ENCODE assay signal across 15 cellular contexts in the genomic region with DNA sequence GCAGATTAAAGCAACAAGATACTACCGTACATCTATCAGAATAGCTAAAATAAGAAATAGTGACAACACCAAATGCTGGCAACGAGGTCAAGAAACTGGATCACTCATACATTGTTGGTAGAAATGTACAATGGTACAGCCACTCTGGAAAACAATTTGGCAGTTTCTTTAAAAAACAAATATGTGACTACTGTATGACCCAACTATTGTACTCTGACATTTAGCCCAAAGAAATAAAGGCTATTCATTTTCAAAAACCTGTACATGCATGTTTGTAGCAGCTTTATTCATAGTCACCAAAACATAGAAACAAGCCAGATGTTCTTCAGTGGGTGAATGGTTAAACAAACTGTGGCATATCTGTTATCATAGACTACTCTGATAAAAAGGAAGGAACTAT. TPM values are rescaled to one million over a fixed set of nuclear protein-coding genes. Genes with fewer than 3 reads are reported as not detected.
DNase-seq lines count a peak whose midpoint lies in the region; ATAC-seq and TF ChIP-seq lines count a peak whose summit lies in the region.
"Had no signal": no experiment of that assay in that cellular context is flagged by ENCODE, and none has a peak within 500 bp of the region (broad histone marks: within the 10 kb centered on the region; RNA-seq: fewer than 3 reads in every experiment).

No MANE protein-coding gene starts in this region.

- H3K4me1 Mint-ChIP-seq in CD4-positive, alpha-beta T cell (ENCODE audit: low read depth), result peaks cover 53% of the 10 kb centered on the region
- peaks cover 25 to 55% (median 53%) of the 10 kb centered on the region in 3 donors for H3K4me1 Mint-ChIP-seq in T-cell

- H3K9me2 ChIP-seq in DOHH2 (replicated peaks; ENCODE audit: control insufficient read depth, low read length), result no peaks in the 10 kb centered on the region

- no peaks in the 10 kb centered on the region; the same call in none of the 2 replicates for H4K20me1 ChIP-seq in DOHH2 (ENCODE audit: control insufficient read depth, insufficient read depth, low read depth, low read length)

- no peak overlapping the region for H3K4me3 Mint-ChIP-seq in CD4-positive, alpha-beta T cell
- H3K4me3 Mint-ChIP-seq in T-cell, result no peak overlapping the region

- POLR2A ChIA-PET in CD4-positive, alpha-beta T cell (lab: Charles Lee), result no interaction called here
- POLR2A ChIA-PET in T-cell (lab: Charles Lee), result no interaction called here

- no peak for DNase-seq in CD4-positive, alpha-beta T cell
- no peak for DNase-seq in T-cell
- DNase-seq in epithelial cell of prostate (ENCODE audit: low read depth, low spot score), result no peak
- no peak for DNase-seq in pons (ENCODE audit: low spot score)
- no peak for DNase-seq in cerebellar cortex (ENCODE audit: low spot score)
- DNase-seq: EL, KBM-7, NCI-H1417 treated with DMSO at 0.1 percent for 48 hours, NCI-H187 treated with DMSO at 0.1 percent for 48 hours, NCI-H226, NCI-H524 treated with DMSO at 0.1 percent for 48 hours, SJCRH30 had no signal

- H3K79me2 ChIP-seq in DOHH2 (ENCODE audit: control insufficient read depth, low read length), result peaks cover 93% of the 10 kb centered on the region

- H3K36me3 ChIP-seq in DOHH2 (ENCODE audit: control insufficient read depth, low read length), result peaks cover 15% of the 10 kb centered on the region
- H3K36me3 ChIP-seq: SJCRH30 had no signal

- H3K27me3 Mint-ChIP-seq in CD4-positive, alpha-beta T cell, result no peaks in the 10 kb centered on the region
- H3K27me3 Mint-ChIP-seq in T-cell, result no peaks in the 10 kb centered on the region

- ATAC-seq in CD4-positive, alpha-beta T cell (ENCODE audit: poor library complexity), result no peak
- no peak for ATAC-seq in T-cell (replicated peaks in 1 of 4)
- no peak for ATAC-seq in HG03565 (IDR thresholded peaks at IDR 0.05; ENCODE audit: unreplicated experiment)
- ATAC-seq: GM12878 had no signal

- peaks cover 8% of the 10 kb centered on the region for H3K36me3 Mint-ChIP-seq in CD4-positive, alpha-beta T cell (ENCODE audit: low read depth)
- peaks cover 18% of the 10 kb centered on the region for H3K36me3 Mint-ChIP-seq in T-cell

- peaks cover 34% of the 10 kb centered on the region for H3K4me1 ChIP-seq in DOHH2 (ENCODE audit: control insufficient read depth, low read length)
- H3K4me1 ChIP-seq: SJCRH30 had no signal

- H3K4me2 ChIP-seq in DOHH2 (ENCODE audit: low read length), result peak overlapping the region; percentile 18

- TF ChIP-seq CTCF in CD4-positive, alpha-beta T cell (IDR thresholded peaks at IDR 0.05), result no peak
- TF ChIP-seq CTCF in DOHH2 (IDR thresholded peaks at IDR 0.05; ENCODE audit: low read depth, low read length, poor library complexity, severe bottlenecking), result no peak

- intact Hi-C loops in CD4-positive, alpha-beta T cell (cut with DNase I, micrococcal nuclease), result loop anchor here in 1 of 2 experiments (5.0 kb wide), 1 partner anchor 39 kb away; no protein-coding TSS in a partner anchor

- no peak overlapping the region for H3K27ac ChIP-seq in CD4-positive, alpha-beta T cell (ENCODE audit: low read depth, low read length)
- no peak overlapping the region for H3K27ac ChIP-seq in DOHH2 (ENCODE audit: low read depth, low read length)
- peak overlapping the region; percentile 12 for H3K27ac ChIP-seq in epithelial cell of prostate
- H3K27ac ChIP-seq: SJCRH30 had no signal

- H3K27me3 ChIP-seq in CD4-positive, alpha-beta T cell (ENCODE audit: control insufficient read depth, insufficient read depth, low read length), result no peaks in the 10 kb centered on the region
- no peaks in the 10 kb centered on the region for H3K27me3 ChIP-seq in DOHH2 (ENCODE audit: control insufficient read depth, low read length)
- H3K27me3 ChIP-seq: SJCRH30 had no signal

- H3K27ac Mint-ChIP-seq in CD4-positive, alpha-beta T cell, result peak overlapping the region; percentile 40
- H3K27ac Mint-ChIP-seq in T-cell, result peak overlapping the region; percentile 3 to 63

- CTCF ChIA-PET in CD4-positive, alpha-beta T cell (lab: Charles Lee), result interaction anchor here (1.0 to 2.6 kb wide), 2 partner anchors 15 to 22 kb away, joined by 3 to 7 read pairs; a partner anchor contains a TSS
- CTCF ChIA-PET in T-cell (lab: Charles Lee), result interaction anchor here in 1 of 2 donors (1.5 kb wide), 1 partner anchor 30 kb away, joined by 4 read pairs; no protein-coding TSS in a partner anchor

- H3K4me3 ChIP-seq in DOHH2 (ENCODE audit: low read length), result peak overlapping the region; percentile 27; the same call in 1 of the 2 replicates
- H3K4me3 ChIP-seq: GM12878, SJCRH30 had no signal

- H3F3A ChIP-seq in DOHH2 (ENCODE audit: control insufficient read depth, insufficient read depth), result peaks cover 4% of the 10 kb centered on the region; the same call in 1 of the 2 replicates

- H3K9me3 Mint-ChIP-seq in CD4-positive, alpha-beta T cell, result no peaks in the 10 kb centered on the region
- H3K9me3 Mint-ChIP-seq in T-cell, result no peaks in the 10 kb centered on the region

- no peaks in the 10 kb centered on the region for H3K9me3 ChIP-seq in CD4-positive, alpha-beta T cell (ENCODE audit: control insufficient read depth, low read length)
- H3K9me3 ChIP-seq in DOHH2 (ENCODE audit: control insufficient read depth, insufficient read depth, low read length), result no peaks in the 10 kb centered on the region
- H3K9me3 ChIP-seq: SJCRH30 had no signal

RNA-seq across cellular contexts. Expression of a gene that starts 8.2 kb away (rescaled TPM):
- total RNA-seq in CD4-positive, alpha-beta T cell, result 1 to 10 TPM; 9.0 to 9.2 TPM
- total RNA-seq in T-cell, result 10 to 100 TPM; 17.3 to 33.7 (median 30.8) TPM

RNA-seq across cellular contexts. Expression of a gene that starts 16.2 kb away (rescaled TPM):
- 10 to 100 TPM in 1 of 2 experiments, 1 to 10 TPM in 1; 9.5 to 10.2 TPM for total RNA-seq in CD4-positive, alpha-beta T cell
- 10 to 100 TPM; 13.4 to 21.9 (median 19.5) TPM for total RNA-seq in T-cell
